8 cellular contexts compared by ENCODE assay signal in genomic region chr3:129793947-129794318, GRCh38.
A peak's percentile ranks its signal among the peaks of the same experiment; 100 is the strongest.
DNase-seq lines count a peak whose midpoint lies in the region; ATAC-seq lines count a peak whose summit lies in the region.

No MANE protein-coding gene starts in this region.

- H3K4me1 ChIP-seq in iPS-18a (ENCODE audit: control insufficient read depth, low read depth, low read length) (peaks cover 33% of the 10 kb centered on the region), stomach smooth muscle (ENCODE audit: control insufficient read depth, insufficient read depth, low read length) (peaks cover 8% of the 10 kb centered on the region), aorta (ENCODE audit: control insufficient read depth in 1 of 2, insufficient read depth in 2 of 2, low read length in 2 of 2) (peaks cover 0 to 2% of the 10 kb centered on the region in 2 donors)

- DNase-seq in NCI-H2081 (lab: John Stamatoyannopoulos, UW), result peak; percentile 19 to 63
- DNase-seq in NCI-H2081 treated with DMSO at 0.1 percent for 48 hours (lab: John Stamatoyannopoulos, UW), result no peak
- peak; percentile 35 for DNase-seq in UCSD-AML1 (lab: John Stamatoyannopoulos, UW; ENCODE audit: unreplicated experiment)
- no peak for DNase-seq in kidney glomerular epithelial cell (lab: John Stamatoyannopoulos, UW)
- no peak for DNase-seq in aorta

- H3K9ac ChIP-seq in iPS-18a (ENCODE audit: low read length) (peak overlapping the region; percentile 28), stomach smooth muscle (ENCODE audit: low read length in 2 of 2) (peak overlapping the region; percentile 36 to 46)

- H3K27ac ChIP-seq in iPS-18a (ENCODE audit: low read length) (no peak overlapping the region), stomach smooth muscle (ENCODE audit: low read length) (no peak overlapping the region), aorta (ENCODE audit: low read depth in 1 of 2, low read length in 2 of 2) (no peak overlapping the region)

- H3K27me3 ChIP-seq in iPS-18a (ENCODE audit: control insufficient read depth, insufficient read depth, low read length) (no peaks in the 10 kb centered on the region), stomach smooth muscle (ENCODE audit: control insufficient read depth in 1 of 2, insufficient read depth in 2 of 2, low read length in 2 of 2) (no peaks in the 10 kb centered on the region), aorta (ENCODE audit: control insufficient read depth in 1 of 2, insufficient read depth in 2 of 2, low read length in 1 of 2) (no peaks in the 10 kb centered on the region)

- intact Hi-C loops in aorta (cut with DNase I), result no loop called here

- H3K36me3 ChIP-seq in iPS-18a (ENCODE audit: control insufficient read depth, low read depth, low read length) (no peaks in the 10 kb centered on the region), stomach smooth muscle (ENCODE audit: control insufficient read depth in 2 of 2, insufficient read depth in 2 of 2, low read length in 2 of 2) (no peaks in the 10 kb centered on the region), aorta (ENCODE audit: control insufficient read depth in 1 of 2, insufficient read depth in 2 of 2, low read length in 1 of 2) (no peaks in the 10 kb centered on the region)

- H3K9me3 ChIP-seq in iPS-18a (ENCODE audit: control insufficient read depth, low read depth, low read length) (no peaks in the 10 kb centered on the region), stomach smooth muscle (ENCODE audit: control insufficient read depth in 2 of 2, low read length in 2 of 2) (no peaks in the 10 kb centered on the region), aorta (ENCODE audit: control insufficient read depth, low read length) (no peaks in the 10 kb centered on the region)

- ATAC-seq in HG03196 (IDR thresholded peaks at IDR 0.05; ENCODE audit: unreplicated experiment) (no peak), aorta (ENCODE audit: low FRiP score) (no peak)

- H3K4me3 ChIP-seq in iPS-18a (ENCODE audit: low read length), result peak overlapping the region; percentile 34
- peak overlapping the region in 1 of 2 donors; percentile 29 for H3K4me3 ChIP-seq in stomach smooth muscle (ENCODE audit: low read length in 2 of 2)
- H3K4me3 ChIP-seq in aorta (ENCODE audit: low read length in 2 of 2), result no peak overlapping the region

- WGBS in aorta, 2 donors, result 49 to 58% methylated on average over 2 of the region's 2 CpGs

Comparison
In these comparisons a context has a peak if more than half of its experiments do, and no peak if none do; other contexts are left out.
1. DNase-seq: peak in NCI-H2081 (2 of 2) and UCSD-AML1 (single experiment); none in NCI-H2081 treated with DMSO at 0.1 percent for 48 hours (single experiment), kidney glomerular epithelial cell (single experiment) and aorta (0 of 2).